1 cellular context compared by ENCODE assay signal in genomic region chr19:36771275-36772231, GRCh38.
TF ChIP-seq lines count a peak whose summit lies in the region.

No MANE protein-coding gene starts in this region.

TF ChIP-seq in K562, 482 proteins besides CTCF, POLR2A, EP300 and RAD21 (continued from another document and continues in another):
- TF ChIP-seq MGA (IDR thresholded peaks at IDR 0.05) (0 out of 2 replicates have a peak, but pooled peaks have one; percentile 11), CGGBP1 (CRISPR knock-in tag; IDR thresholded peaks at IDR 0.05) (no peak), BMI1 (IDR thresholded peaks at IDR 0.05; ENCODE audit: low read length) (no peak), ZNF584 (CRISPR knock-in tag; IDR thresholded peaks at IDR 0.05; ENCODE audit: low read depth) (no peak), HCFC1 (IDR thresholded peaks at IDR 0.05; ENCODE audit: low read depth, low read length) (no peak; the same call in 1 of the 2 replicates), ZNF324 (CRISPR knock-in tag; IDR thresholded peaks at IDR 0.05) (no peak), MBD2 (IDR thresholded peaks at IDR 0.05; ENCODE audit: borderline replicate concordance, low read depth) (no peak; the same call in 1 of the 2 replicates), ZNF277 (CRISPR knock-in tag; IDR thresholded peaks at IDR 0.05; ENCODE audit: borderline replicate concordance) (no peak), IFI16 (CRISPR knock-in tag; IDR thresholded peaks at IDR 0.05) (no peak), ETV6 (IDR thresholded peaks at IDR 0.05; ENCODE audit: borderline replicate concordance in 1 of 2, low read depth in 2 of 2, low read length in 1 of 2) (no peak), ETV6 (CRISPR knock-in tag; IDR thresholded peaks at IDR 0.05; ENCODE audit: borderline replicate concordance) (no peak), ETV5 (CRISPR knock-in tag; IDR thresholded peaks at IDR 0.05; ENCODE audit: low read depth) (no peak), CREBBP (IDR thresholded peaks at IDR 0.05; ENCODE audit: low read depth, low read length) (no peak), ZNF431 (CRISPR knock-in tag; IDR thresholded peaks at IDR 0.05) (no peak), COPS2 (conservative IDR thresholded peaks at IDR 0.05) (no peak), RUNX1 (IDR thresholded peaks at IDR 0.05; ENCODE audit: low read depth) (no peak), EWSR1 (IDR thresholded peaks at IDR 0.05; ENCODE audit: borderline replicate concordance, low read depth, partially characterized antibody) (no peak), RAD51 (IDR thresholded peaks at IDR 0.05; ENCODE audit: borderline replicate concordance, low read depth) (no peak), ZEB2 (IDR thresholded peaks at IDR 0.05) (no peak), BCLAF1 (IDR thresholded peaks at IDR 0.05; ENCODE audit: borderline replicate concordance in 1 of 2, control insufficient read depth in 1 of 2, low read depth in 2 of 2, low read length in 1 of 2) (no peak), ARID2 (IDR thresholded peaks at IDR 0.05) (no peak), ZNF507 (tag; conservative IDR thresholded peaks at IDR 0.05) (no peak), DDX20 (tag; IDR thresholded peaks at IDR 0.05; ENCODE audit: low read depth) (no peak), CHCHD3 (CRISPR knock-in tag; IDR thresholded peaks at IDR 0.05) (no peak), BDP1 (IDR thresholded peaks at IDR 0.05; ENCODE audit: insufficient read depth, insufficient read length) (no peak), ESRRB (CRISPR knock-in tag; IDR thresholded peaks at IDR 0.05; ENCODE audit: borderline replicate concordance) (no peak), SMAD2 (IDR thresholded peaks at IDR 0.05; ENCODE audit: low read depth, low read length) (no peak), GATAD2A (IDR thresholded peaks at IDR 0.05) (no peak), MCM5 (IDR thresholded peaks at IDR 0.05; ENCODE audit: low read depth) (no peak), TFAP4 (CRISPR knock-in tag; IDR thresholded peaks at IDR 0.05; ENCODE audit: borderline replicate concordance) (peak; percentile 44; the same call in 1 of the 2 replicates), CREM (IDR thresholded peaks at IDR 0.05; ENCODE audit: low read depth) (no peak; the same call in 1 of the 2 replicates), ELK3 (CRISPR knock-in tag; IDR thresholded peaks at IDR 0.05) (no peak), ERF (CRISPR knock-in tag; IDR thresholded peaks at IDR 0.05) (no peak), ZNF830 (CRISPR knock-in tag; IDR thresholded peaks at IDR 0.05) (no peak), KLF16 (IDR thresholded peaks at IDR 0.05) (no peak), ZMIZ1 (IDR thresholded peaks at IDR 0.05; ENCODE audit: low read depth in 2 of 2, low read length in 2 of 2) (no peak), CTCFL (IDR thresholded peaks at IDR 0.05; ENCODE audit: borderline replicate concordance, insufficient read depth, low read depth, low read length, poor library complexity, severe bottlenecking) (no peak), TFAM (CRISPR knock-in tag; conservative IDR thresholded peaks at IDR 0.05) (no peak)
